In genomic region chr3:52182203-52182602, GRCh38 we compare ENCODE assay signal across 1 cellular context.
TF ChIP-seq lines count a peak whose summit lies in the region.

No MANE protein-coding gene starts in this region.

TF ChIP-seq in H1, 55 proteins besides CTCF, POLR2A, EP300 and RAD21:
- TF ChIP-seq CHD7 (IDR thresholded peaks at IDR 0.05; ENCODE audit: insufficient replicate concordance, low read length): no peak
- no peak for TF ChIP-seq EGR1 (IDR thresholded peaks at IDR 0.05; ENCODE audit: borderline replicate concordance, low read depth, low read length)
- no peak for TF ChIP-seq ASH2L (IDR thresholded peaks at IDR 0.05; ENCODE audit: low read length)
- no peak for TF ChIP-seq CBX8 (IDR thresholded peaks at IDR 0.05; ENCODE audit: borderline replicate concordance, low read depth, low read length)
- TF ChIP-seq BACH1 (IDR thresholded peaks at IDR 0.05; ENCODE audit: low read length): no peak
- no peak for TF ChIP-seq YY1 (IDR thresholded peaks at IDR 0.05; ENCODE audit: low read depth, low read length)
- no peak for TF ChIP-seq MAFK (IDR thresholded peaks at IDR 0.05; ENCODE audit: low read depth, low read length)
- TF ChIP-seq JUND (IDR thresholded peaks at IDR 0.05; ENCODE audit: low read length): no peak
- TF ChIP-seq KDM5A (IDR thresholded peaks at IDR 0.05; ENCODE audit: low read length): no peak
- no peak for TF ChIP-seq GTF2F1 (IDR thresholded peaks at IDR 0.05; ENCODE audit: borderline replicate concordance, low read depth, low read length)
- TF ChIP-seq SUZ12 (IDR thresholded peaks at IDR 0.05; ENCODE audit: low read length): no peak
- no peak for TF ChIP-seq SIRT6 (IDR thresholded peaks at IDR 0.05; ENCODE audit: low read length)
- TF ChIP-seq SIN3A (conservative IDR thresholded peaks at IDR 0.05 in 1 of 2, IDR thresholded peaks at IDR 0.05 in 1 of 2; ENCODE audit: low read depth in 1 of 2, low read length in 2 of 2): no peak
- no peak for TF ChIP-seq NANOG (IDR thresholded peaks at IDR 0.05; ENCODE audit: insufficient read depth, low read depth, low read length, poor library complexity, severe bottlenecking)
- no peak for TF ChIP-seq FOSL1 (IDR thresholded peaks at IDR 0.05; ENCODE audit: insufficient read depth, low read depth, low read length)
- no peak for TF ChIP-seq RFX5 (IDR thresholded peaks at IDR 0.05; ENCODE audit: borderline replicate concordance, low read depth, low read length)
- TF ChIP-seq SP2 (IDR thresholded peaks at IDR 0.05; ENCODE audit: low read length): no peak
- TF ChIP-seq POLR2AphosphoS5 (IDR thresholded peaks at IDR 0.05; ENCODE audit: low read depth, low read length): no peak
- no peak for TF ChIP-seq USF2 (IDR thresholded peaks at IDR 0.05; ENCODE audit: low read length)
